In genomic region chr10:24968951-24969350, GRCh38 we compare ENCODE assay signal across 6 cellular contexts. TPM values are rescaled to one million over a fixed set of nuclear protein-coding genes. Genes with fewer than 3 reads are reported as not detected.
"Had no signal": no experiment of that assay in that cellular context is flagged by ENCODE, and none has a peak within 500 bp of the region (broad histone marks: within the 10 kb centered on the region; RNA-seq: fewer than 3 reads in every experiment).

No MANE protein-coding gene starts in this region.

RNA-seq across cellular contexts. Expression of gene ENKUR, which starts 47.0 kb away (rescaled TPM):
- total RNA-seq: GM23248, GM23338, H1, H4, H7, H9 had no signal
- polyA plus RNA-seq: H1 had no signal
